ENCODE assay signal across 8 cellular contexts in the genomic region with DNA sequence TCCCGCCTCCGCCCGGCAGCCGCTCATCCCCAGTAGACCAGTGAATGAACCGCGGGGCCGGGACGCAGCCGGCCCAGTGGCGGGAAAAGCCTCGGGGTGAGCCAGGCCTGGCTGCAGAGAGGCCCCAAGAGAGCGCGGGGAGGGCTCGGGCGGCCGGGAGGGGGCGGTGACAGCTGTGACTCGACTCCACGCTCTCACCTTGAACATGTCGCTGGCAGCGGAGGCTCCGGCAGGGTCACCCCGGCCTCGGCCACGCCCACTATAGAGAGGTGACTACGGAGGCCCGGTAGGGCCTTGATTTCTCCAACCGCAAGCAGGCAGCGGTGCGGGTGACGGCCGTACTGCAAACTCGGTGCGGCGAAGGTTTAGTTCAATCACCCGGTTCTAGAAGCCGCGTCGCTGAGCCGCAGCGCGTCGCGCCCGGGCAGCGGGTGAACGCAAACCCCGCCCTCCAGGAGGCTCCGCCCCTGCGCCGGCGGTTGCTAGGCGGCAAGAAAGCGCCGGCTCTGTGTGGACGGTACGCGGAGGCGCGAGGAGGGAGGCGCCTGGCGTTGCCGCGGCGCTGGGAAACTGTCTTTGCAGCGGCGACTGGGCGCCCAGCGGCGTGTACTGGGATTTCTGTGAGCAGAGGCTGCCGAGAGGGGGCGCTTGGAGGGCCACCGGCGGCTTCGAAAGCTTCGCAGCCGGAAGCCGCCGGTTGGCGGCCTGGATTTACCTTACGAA. TPM values are rescaled to one million over a fixed set of nuclear protein-coding genes. Genes with fewer than 3 reads are reported as not detected.
DNase-seq lines count a peak whose midpoint lies in the region; FAIRE-seq and TF ChIP-seq lines count a peak whose summit lies in the region.

Gene APOO (minus strand): TSS at position 443 of the 723 bp plus-strand sequence. CDS start 236 bp downstream, at position 207.
A gene with protein sequence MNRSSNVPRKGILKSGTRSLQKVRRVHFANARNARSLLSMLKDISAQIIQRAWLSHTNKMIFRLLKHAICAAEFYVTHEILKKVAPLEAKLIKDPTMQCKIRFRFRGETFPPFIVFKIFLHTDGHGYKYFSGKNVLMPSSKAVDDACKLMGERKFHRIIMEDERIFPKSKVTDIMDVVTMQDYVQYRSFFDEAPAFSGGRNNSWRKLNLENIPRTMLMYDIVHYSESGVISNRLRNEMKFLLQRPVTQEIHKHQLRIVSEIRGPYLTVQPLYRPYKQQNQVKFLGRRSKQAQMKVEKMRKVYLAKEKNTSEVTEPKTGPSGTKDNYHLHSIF (plus strand): TSS at position 511 of the 723 bp plus-strand sequence. CDS start 2,297 bp downstream, outside the sequence.

- POLR2A ChIA-PET in RWPE1 (lab: Yijun Ruan, JAX; ENCODE audit: low non-redundant PET): interaction anchor here (0.5 to 1.1 kb wide), 3 partner anchors 81 to 146 kb away, joined by 3 to 5 read pairs (median 3); partner anchors contain the start of gene SAT1

- peak within 1 kb of the TSS; percentile 96 for H3K27ac ChIP-seq in RWPE1

- H3K27me3 Mint-ChIP-seq in neural crest cell (ENCODE audit: low read depth): no peaks in the 10 kb centered on the region

- H3K36me3 ChIP-seq in ES-I3 (ENCODE audit: insufficient read depth, low read length): no peaks in the 10 kb centered on the region

- peaks cover 27% of the 10 kb centered on the region for H3K4me1 Mint-ChIP-seq in neural crest cell

- H3K27ac Mint-ChIP-seq in neural crest cell (ENCODE audit: unreplicated experiment): peak within 1 kb of the TSS; percentile 96

- TF ChIP-seq POLR2A in H54 (IDR thresholded peaks at IDR 0.05; ENCODE audit: low read depth, low read length): no peak; the same call in 1 of the 2 replicates

- FAIRE-seq in H54 (lab: Jason Lieb, UNC): no peak

- H3K4me3 ChIP-seq in fibroblast of the aortic adventitia (ENCODE audit: low read depth, low read length): peak within 1 kb of the TSS; percentile 70

- peak within 1 kb of the TSS; percentile 94 for H3K4me3 Mint-ChIP-seq in neural crest cell

- H3K36me3 Mint-ChIP-seq in neural crest cell (ENCODE audit: low read depth): no peaks in the 10 kb centered on the region

- DNase-seq in H54 (ENCODE audit: insufficient read length, low spot score): peak; percentile 40
- DNase-seq in LoVo (ENCODE audit: low spot score): peak; percentile 90
- peak; percentile 72 for DNase-seq in RWPE1 (ENCODE audit: low spot score)
- DNase-seq in activated effector memory CD4-positive, alpha-beta T cell treated with Interleukin-2 at 50 U/mL for 16 hours: peak; percentile 88
- peak; percentile 88 for DNase-seq in fibroblast of the aortic adventitia (ENCODE audit: low read depth)
- peak; percentile 94 for DNase-seq in neural crest cell (ENCODE audit: low read depth, low spot score)
- DNase-seq in stromal cell of bone marrow (ENCODE audit: low read depth): peak; percentile 80

- H3K9me3 ChIP-seq in ES-I3 (ENCODE audit: control insufficient read depth, insufficient read depth, low read length): no peaks in the 10 kb centered on the region

- peaks cover 13% of the 10 kb centered on the region for H3K4me1 ChIP-seq in ES-I3 (ENCODE audit: insufficient read depth, low read length)

- no peaks in the 10 kb centered on the region for H3K9me3 Mint-ChIP-seq in neural crest cell

- CTCF ChIA-PET in RWPE1 (lab: Yijun Ruan, JAX): interaction anchor here (0.7 to 1.1 kb wide), 3 partner anchors 8 to 221 kb away, joined by 3 to 4 read pairs (median 3); no protein-coding TSS in a partner anchor

- H3K9ac ChIP-seq in ES-I3 (ENCODE audit: low read depth, low read length): peak within 1 kb of the TSS; percentile 62

- TF ChIP-seq CTCF in RWPE1 (conservative IDR thresholded peaks at IDR 0.05; ENCODE audit: low read depth) (peak; percentile 72), fibroblast of the aortic adventitia (IDR thresholded peaks at IDR 0.05; ENCODE audit: insufficient read depth, low read length) (peak; percentile 77), neural crest cell (conservative IDR thresholded peaks at IDR 0.05) (peak; percentile 94)

RNA-seq across cellular contexts. Expression of gene APOO, which starts in this region (rescaled TPM):
- total RNA-seq in fibroblast of the aortic adventitia (ENCODE audit: low replicate concordance): 9.8 TPM in 1 of 2 replicates, not detected in the other
- total RNA-seq in neural crest cell: 91.0 and 103 TPM in 2 replicates

RNA-seq across cellular contexts. Expression of the second gene that starts in this region (rescaled TPM):
- not detected in 2 replicates for total RNA-seq in fibroblast of the aortic adventitia (ENCODE audit: low replicate concordance)
- 0.26 TPM in 1 of 2 replicates, not detected in the other for total RNA-seq in neural crest cell

Comparison
In these comparisons a context has a peak if more than half of its experiments do, and no peak if none do; other contexts are left out.
1. Peak in every context shown above with its lines: DNase-seq, H3K4me3 ChIP-seq and H3K27ac ChIP-seq.
2. DNase-seq: peak in every context shown above with its lines; median percentile 94 in neural crest cell; 90 in LoVo; 88 in activated effector memory CD4-positive, alpha-beta T cell treated with Interleukin-2 at 50 U/mL for 16 hours; 88 in fibroblast of the aortic adventitia; 80 in stromal cell of bone marrow; 72 in RWPE1; 40 in H54.